1 cellular context compared by ENCODE assay signal in the genomic region with DNA sequence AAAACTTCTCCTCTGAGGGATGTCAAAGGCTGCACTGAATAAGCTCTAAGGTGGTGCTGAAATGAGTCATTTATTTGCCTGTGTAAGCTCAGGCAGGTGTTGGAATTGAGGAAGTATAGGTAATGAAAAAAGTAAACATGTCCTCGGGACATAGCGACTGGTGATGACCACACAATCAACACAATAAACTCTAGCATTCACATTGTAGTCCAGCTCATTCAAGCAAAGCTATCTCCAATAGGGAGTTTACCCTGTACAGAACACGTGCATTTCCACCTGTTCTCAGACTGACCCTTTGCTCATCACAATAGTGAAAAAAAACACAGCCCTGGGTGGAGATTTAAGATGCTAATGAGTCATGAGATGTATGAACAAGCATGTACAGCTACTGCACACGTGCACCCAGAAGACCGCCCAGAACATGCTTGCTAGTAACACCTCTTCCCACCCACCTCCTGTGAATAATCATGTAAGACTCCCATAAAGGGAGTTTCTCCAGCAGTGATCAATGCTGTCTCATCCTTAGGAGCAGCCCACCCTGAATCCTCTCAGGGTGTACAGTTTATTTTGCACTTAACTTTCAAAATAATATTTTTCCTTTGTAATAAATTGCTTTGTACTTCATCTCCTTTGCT.
A peak's percentile ranks its signal among the peaks of the same experiment; 100 is the strongest.
TF ChIP-seq lines count a peak whose summit lies in the region.

No MANE protein-coding gene starts in this region.

TF ChIP-seq in K562, 482 proteins besides CTCF, POLR2A, EP300 and RAD21 (continues in another document):
- TF ChIP-seq ZNF778 (CRISPR knock-in tag; IDR thresholded peaks at IDR 0.05) (0 out of 2 replicates have a peak, but pooled peaks have one; percentile 30), FIP1L1 (IDR thresholded peaks at IDR 0.05; ENCODE audit: low read depth, low read length, poor library complexity, severe bottlenecking) (no peak), HDAC1 (IDR thresholded peaks at IDR 0.05) (peak in 1 of 2 experiments; percentile 63; a peak in 1 of 4 replicates), RBM17 (IDR thresholded peaks at IDR 0.05; ENCODE audit: borderline replicate concordance, low read depth, low read length) (no peak), PTRF (tag; IDR thresholded peaks at IDR 0.05) (no peak), JUN (IDR thresholded peaks at IDR 0.05; ENCODE audit: borderline replicate concordance, low read depth, low read length) (no peak), JUN (CRISPR knock-in tag; IDR thresholded peaks at IDR 0.05; ENCODE audit: borderline replicate concordance) (no peak), SAFB2 (IDR thresholded peaks at IDR 0.05; ENCODE audit: borderline replicate concordance, low read depth, low read length, severe bottlenecking) (no peak), PHF21A (IDR thresholded peaks at IDR 0.05; ENCODE audit: borderline replicate concordance, low read depth) (no peak), ZNF785 (CRISPR knock-in tag; IDR thresholded peaks at IDR 0.05) (no peak), CHCHD3 (CRISPR knock-in tag; IDR thresholded peaks at IDR 0.05) (no peak), ZBTB7A (IDR thresholded peaks at IDR 0.05; ENCODE audit: borderline replicate concordance, control insufficient read depth, low read depth, low read length) (no peak), HMG20A (CRISPR knock-in tag; conservative IDR thresholded peaks at IDR 0.05) (no peak), SMAD4 (CRISPR knock-in tag; conservative IDR thresholded peaks at IDR 0.05) (0 out of 2 replicates have a peak, but pooled peaks have one; percentile 52), GTF2E2 (tag; IDR thresholded peaks at IDR 0.05) (no peak), SREBF2 (CRISPR knock-in tag; IDR thresholded peaks at IDR 0.05) (no peak), HMBOX1 (IDR thresholded peaks at IDR 0.05) (no peak), NCOA2 (IDR thresholded peaks at IDR 0.05; ENCODE audit: partially characterized antibody in 2 of 2) (no peak), MEF2D (tag; conservative IDR thresholded peaks at IDR 0.05; ENCODE audit: low read depth) (0 out of 2 replicates have a peak, but pooled peaks have one; percentile 15), ELK1 (CRISPR knock-in tag; IDR thresholded peaks at IDR 0.05) (no peak), MAFF (IDR thresholded peaks at IDR 0.05; ENCODE audit: low read length) (no peak), ZSCAN32 (CRISPR knock-in tag; IDR thresholded peaks at IDR 0.05) (no peak), ZC3H4 (CRISPR knock-in tag; IDR thresholded peaks at IDR 0.05; ENCODE audit: borderline replicate concordance) (no peak), KDM1A (IDR thresholded peaks at IDR 0.05) (no peak), NBN (IDR thresholded peaks at IDR 0.05; ENCODE audit: low read depth) (no peak), PHTF2 (CRISPR knock-in tag; IDR thresholded peaks at IDR 0.05) (no peak), ZNF668 (CRISPR knock-in tag; IDR thresholded peaks at IDR 0.05) (peak; percentile 5; the same call in 1 of the 2 replicates), SIRT6 (IDR thresholded peaks at IDR 0.05; ENCODE audit: low read depth, low read length) (no peak), CC2D1A (IDR thresholded peaks at IDR 0.05) (no peak), ZZZ3 (IDR thresholded peaks at IDR 0.05) (no peak), NCOA6 (IDR thresholded peaks at IDR 0.05) (no peak), DPF2 (IDR thresholded peaks at IDR 0.05) (peak; percentile 72; the same call in 1 of the 2 replicates), HOXB6 (CRISPR knock-in tag; IDR thresholded peaks at IDR 0.05; ENCODE audit: borderline replicate concordance) (no peak), SMAD1 (IDR thresholded peaks at IDR 0.05; ENCODE audit: low read depth, low read length, partially characterized antibody) (no peak), E2F6 (IDR thresholded peaks at IDR 0.05; ENCODE audit: borderline replicate concordance in 1 of 2, extremely low read depth in 1 of 2, insufficient read depth in 1 of 2, insufficient read length in 1 of 2, low read depth in 1 of 2, low read length in 1 of 2, poor library complexity in 1 of 2, severe bottlenecking in 1 of 2) (peak in 1 of 2 experiments; percentile 48), GATAD2B (IDR thresholded peaks at IDR 0.05; ENCODE audit: borderline replicate concordance) (peak; percentile 49; the same call in 1 of the 2 replicates), DNMT1 (IDR thresholded peaks at IDR 0.05) (no peak), SMARCE1 (IDR thresholded peaks at IDR 0.05) (no peak), STAT5A (IDR thresholded peaks at IDR 0.05; ENCODE audit: borderline replicate concordance, low read length) (no peak), CREBBP (IDR thresholded peaks at IDR 0.05; ENCODE audit: low read depth, low read length) (no peak), TCF7 (IDR thresholded peaks at IDR 0.05; ENCODE audit: borderline replicate concordance) (no peak), MAX (CRISPR knock-in tag; IDR thresholded peaks at IDR 0.05) (peak; percentile 39; the same call in 1 of the 2 replicates), PPARD (CRISPR knock-in tag; IDR thresholded peaks at IDR 0.05) (no peak), TEAD4 (IDR thresholded peaks at IDR 0.05; ENCODE audit: low read length) (0 out of 2 replicates have a peak, but pooled peaks have one; percentile 21), TEAD4 (CRISPR knock-in tag; IDR thresholded peaks at IDR 0.05; ENCODE audit: borderline replicate concordance) (no peak), ZFP36 (IDR thresholded peaks at IDR 0.05; ENCODE audit: low read depth, low read length, partially characterized antibody) (no peak), E2F3 (CRISPR knock-in tag; IDR thresholded peaks at IDR 0.05) (no peak), CHD1 (IDR thresholded peaks at IDR 0.05; ENCODE audit: low read length) (no peak), FOXP4 (CRISPR knock-in tag; IDR thresholded peaks at IDR 0.05; ENCODE audit: borderline replicate concordance) (no peak), ZNF175 (CRISPR knock-in tag; IDR thresholded peaks at IDR 0.05; ENCODE audit: low read depth) (no peak), ZNF253 (CRISPR knock-in tag; conservative IDR thresholded peaks at IDR 0.05) (no peak), ZNF717 (CRISPR knock-in tag; IDR thresholded peaks at IDR 0.05) (no peak), ZNF695 (CRISPR knock-in tag; IDR thresholded peaks at IDR 0.05) (no peak), SMARCC2 (IDR thresholded peaks at IDR 0.05; ENCODE audit: low read depth) (no peak), ESRRB (CRISPR knock-in tag; IDR thresholded peaks at IDR 0.05; ENCODE audit: borderline replicate concordance) (no peak), NR2C1 (IDR thresholded peaks at IDR 0.05) (no peak), NR2C1 (tag; IDR thresholded peaks at IDR 0.05) (no peak), PRPF4 (IDR thresholded peaks at IDR 0.05; ENCODE audit: insufficient read depth, low read depth, low read length, poor library complexity, severe bottlenecking) (no peak), FUS (optimal IDR thresholded peaks at IDR 0.05; ENCODE audit: low read depth, low read length) (no peak), ZNF589 (CRISPR knock-in tag; IDR thresholded peaks at IDR 0.05; ENCODE audit: low read depth) (no peak), RB1 (IDR thresholded peaks at IDR 0.05; ENCODE audit: low read depth) (no peak), RFX7 (CRISPR knock-in tag; IDR thresholded peaks at IDR 0.05) (no peak), ESRRA (IDR thresholded peaks at IDR 0.05; ENCODE audit: borderline replicate concordance, low read depth) (no peak), ZNF3 (CRISPR knock-in tag; IDR thresholded peaks at IDR 0.05) (no peak), ZFP30 (CRISPR knock-in tag; IDR thresholded peaks at IDR 0.05; ENCODE audit: borderline replicate concordance) (no peak), MCM7 (IDR thresholded peaks at IDR 0.05) (no peak), ELF2 (CRISPR knock-in tag; IDR thresholded peaks at IDR 0.05) (peak; percentile 68; the same call in 1 of the 2 replicates), FOXA3 (CRISPR knock-in tag; conservative IDR thresholded peaks at IDR 0.05 in 1 of 2, IDR thresholded peaks at IDR 0.05 in 1 of 2) (no peak)
- TF ChIP-seq, protein P1, sequence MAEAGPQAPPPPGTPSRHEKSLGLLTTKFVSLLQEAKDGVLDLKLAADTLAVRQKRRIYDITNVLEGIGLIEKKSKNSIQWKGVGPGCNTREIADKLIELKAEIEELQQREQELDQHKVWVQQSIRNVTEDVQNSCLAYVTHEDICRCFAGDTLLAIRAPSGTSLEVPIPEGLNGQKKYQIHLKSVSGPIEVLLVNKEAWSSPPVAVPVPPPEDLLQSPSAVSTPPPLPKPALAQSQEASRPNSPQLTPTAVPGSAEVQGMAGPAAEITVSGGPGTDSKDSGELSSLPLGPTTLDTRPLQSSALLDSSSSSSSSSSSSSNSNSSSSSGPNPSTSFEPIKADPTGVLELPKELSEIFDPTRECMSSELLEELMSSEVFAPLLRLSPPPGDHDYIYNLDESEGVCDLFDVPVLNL (CRISPR knock-in tag; IDR thresholded peaks at IDR 0.05; ENCODE audit: low read depth): no peak
- TF ChIP-seq, protein P2, sequence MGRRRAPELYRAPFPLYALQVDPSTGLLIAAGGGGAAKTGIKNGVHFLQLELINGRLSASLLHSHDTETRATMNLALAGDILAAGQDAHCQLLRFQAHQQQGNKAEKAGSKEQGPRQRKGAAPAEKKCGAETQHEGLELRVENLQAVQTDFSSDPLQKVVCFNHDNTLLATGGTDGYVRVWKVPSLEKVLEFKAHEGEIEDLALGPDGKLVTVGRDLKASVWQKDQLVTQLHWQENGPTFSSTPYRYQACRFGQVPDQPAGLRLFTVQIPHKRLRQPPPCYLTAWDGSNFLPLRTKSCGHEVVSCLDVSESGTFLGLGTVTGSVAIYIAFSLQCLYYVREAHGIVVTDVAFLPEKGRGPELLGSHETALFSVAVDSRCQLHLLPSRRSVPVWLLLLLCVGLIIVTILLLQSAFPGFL (CRISPR knock-in tag; IDR thresholded peaks at IDR 0.05): no peak
- TF ChIP-seq, protein P3, sequence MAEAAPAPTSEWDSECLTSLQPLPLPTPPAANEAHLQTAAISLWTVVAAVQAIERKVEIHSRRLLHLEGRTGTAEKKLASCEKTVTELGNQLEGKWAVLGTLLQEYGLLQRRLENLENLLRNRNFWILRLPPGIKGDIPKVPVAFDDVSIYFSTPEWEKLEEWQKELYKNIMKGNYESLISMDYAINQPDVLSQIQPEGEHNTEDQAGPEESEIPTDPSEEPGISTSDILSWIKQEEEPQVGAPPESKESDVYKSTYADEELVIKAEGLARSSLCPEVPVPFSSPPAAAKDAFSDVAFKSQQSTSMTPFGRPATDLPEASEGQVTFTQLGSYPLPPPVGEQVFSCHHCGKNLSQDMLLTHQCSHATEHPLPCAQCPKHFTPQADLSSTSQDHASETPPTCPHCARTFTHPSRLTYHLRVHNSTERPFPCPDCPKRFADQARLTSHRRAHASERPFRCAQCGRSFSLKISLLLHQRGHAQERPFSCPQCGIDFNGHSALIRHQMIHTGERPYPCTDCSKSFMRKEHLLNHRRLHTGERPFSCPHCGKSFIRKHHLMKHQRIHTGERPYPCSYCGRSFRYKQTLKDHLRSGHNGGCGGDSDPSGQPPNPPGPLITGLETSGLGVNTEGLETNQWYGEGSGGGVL (CRISPR knock-in tag; IDR thresholded peaks at IDR 0.05): no peak
- TF ChIP-seq, protein P4, sequence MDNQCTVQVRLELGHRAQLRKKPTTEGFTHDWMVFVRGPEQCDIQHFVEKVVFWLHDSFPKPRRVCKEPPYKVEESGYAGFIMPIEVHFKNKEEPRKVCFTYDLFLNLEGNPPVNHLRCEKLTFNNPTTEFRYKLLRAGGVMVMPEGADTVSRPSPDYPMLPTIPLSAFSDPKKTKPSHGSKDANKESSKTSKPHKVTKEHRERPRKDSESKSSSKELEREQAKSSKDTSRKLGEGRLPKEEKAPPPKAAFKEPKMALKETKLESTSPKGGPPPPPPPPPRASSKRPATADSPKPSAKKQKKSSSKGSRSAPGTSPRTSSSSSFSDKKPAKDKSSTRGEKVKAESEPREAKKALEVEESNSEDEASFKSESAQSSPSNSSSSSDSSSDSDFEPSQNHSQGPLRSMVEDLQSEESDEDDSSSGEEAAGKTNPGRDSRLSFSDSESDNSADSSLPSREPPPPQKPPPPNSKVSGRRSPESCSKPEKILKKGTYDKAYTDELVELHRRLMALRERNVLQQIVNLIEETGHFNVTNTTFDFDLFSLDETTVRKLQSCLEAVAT (IDR thresholded peaks at IDR 0.05): no peak
